8 cellular contexts compared by ENCODE assay signal in the genomic region with DNA sequence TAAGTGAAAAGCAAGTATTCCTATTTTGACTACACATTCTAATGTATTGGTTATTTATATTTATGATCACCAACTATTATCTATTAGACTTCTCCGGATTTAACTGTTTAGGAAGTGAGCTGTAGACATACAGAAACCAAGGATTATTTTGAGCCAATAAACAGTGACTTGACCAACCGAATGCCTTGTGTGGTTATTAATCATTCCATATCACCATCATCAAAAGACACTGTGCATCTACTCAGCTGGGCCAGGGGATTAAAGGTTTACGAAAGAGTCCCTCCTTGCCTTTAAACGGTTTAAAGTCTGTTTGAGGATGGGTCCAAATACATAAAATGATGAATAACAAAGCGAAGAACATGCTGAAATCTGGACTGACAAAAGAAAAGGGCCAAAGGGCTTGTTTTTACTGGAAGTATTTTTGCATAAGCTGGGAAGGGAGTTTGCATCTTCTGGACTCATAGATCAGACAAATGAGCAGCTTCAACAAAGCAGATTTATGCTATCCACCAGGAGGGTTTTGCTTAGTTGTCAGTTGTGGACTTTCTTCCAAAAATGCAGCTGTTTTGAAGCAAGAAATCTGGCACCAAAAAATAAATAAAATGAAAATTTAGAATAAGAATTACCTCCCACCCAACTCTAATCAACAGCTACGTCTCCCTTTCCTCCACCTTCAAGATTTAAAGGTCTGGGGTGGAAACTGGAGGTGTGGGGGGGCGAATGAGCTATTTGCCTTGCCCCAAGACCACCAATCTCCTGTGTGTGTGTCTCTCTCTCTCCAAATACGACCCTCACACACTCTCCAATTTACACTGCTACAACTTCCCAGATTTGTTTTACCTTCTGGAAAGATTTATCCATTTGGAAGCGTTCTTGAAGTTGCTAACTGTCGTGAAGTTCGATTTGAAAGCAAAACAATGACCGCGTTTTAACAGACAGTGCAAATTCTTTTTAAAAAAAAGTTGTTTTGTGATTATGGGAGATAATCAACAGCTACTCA. TPM values are rescaled to one million over a fixed set of nuclear protein-coding genes. Genes with fewer than 3 reads are reported as not detected.
DNase-seq lines count a peak whose midpoint lies in the region; ATAC-seq, FAIRE-seq and TF ChIP-seq lines count a peak whose summit lies in the region.

No MANE protein-coding gene starts in this region.

- H3K36me3 ChIP-seq in cardiac muscle cell = no peaks in the 10 kb centered on the region
- H3K36me3 ChIP-seq in left lung = no peaks in the 10 kb centered on the region
- H3K36me3 ChIP-seq in uterus = no peaks in the 10 kb centered on the region

- TF ChIP-seq POLR2A in uterus (IDR thresholded peaks at IDR 0.05) = no peak

- H3K4me1 ChIP-seq in cardiac muscle cell (ENCODE audit: low read depth) (peaks cover 16% of the 10 kb centered on the region), left lung (peaks cover 0 to 5% of the 10 kb centered on the region in 2 donors), uterus (peaks cover 0 to 5% of the 10 kb centered on the region in 2 donors)

- H3K9me3 ChIP-seq in cardiac muscle cell (ENCODE audit: low read depth) (no peaks in the 10 kb centered on the region), left lung (no peaks in the 10 kb centered on the region), uterus (no peaks in the 10 kb centered on the region)

- no peak for FAIRE-seq in GM19239 (lab: Jason Lieb, UNC)

- TF ChIP-seq CTCF in cardiac muscle cell (IDR thresholded peaks at IDR 0.05; ENCODE audit: low read depth, low read length) (no peak), left lung (IDR thresholded peaks at IDR 0.05) (no peak), uterus (IDR thresholded peaks at IDR 0.05) (no peak)

- no peaks in the 10 kb centered on the region for H3K27me3 ChIP-seq in cardiac muscle cell
- H3K27me3 ChIP-seq in left lung = peaks cover 0 to 21% of the 10 kb centered on the region in 2 donors
- no peaks in the 10 kb centered on the region for H3K27me3 ChIP-seq in uterus

- intact Hi-C loops in Right ventricle myocardium superior (cut with DNase I) (no loop called here), left lung (cut with DNase I) (no loop called here), uterus (cut with DNase I; ENCODE audit: low total_unique reads) (no loop called here)

- H3K4me3 ChIP-seq in cardiac muscle cell (peak overlapping the region; percentile 60), left lung (peak overlapping the region; percentile 31 to 35), uterus (peak overlapping the region; percentile 20 to 46)

- H3K27ac ChIP-seq in cardiac muscle cell (peak overlapping the region; percentile 99), left lung (peak overlapping the region; percentile 88 to 97), uterus (peak overlapping the region; percentile 52 to 86)

- DNase-seq in cardiac muscle cell (ENCODE audit: low read depth in 1 of 2, low spot score in 1 of 2) = peak in 1 of 2 donors; percentile 50
- DNase-seq in Right ventricle myocardium superior = no peak
- peak; percentile 79 for DNase-seq in amniotic epithelial cell (ENCODE audit: low read depth)
- no peak for DNase-seq in left lung
- no peak for DNase-seq in uterus
- DNase-seq in NCI-H2171 (lab: John Stamatoyannopoulos, UW) = no peak
- DNase-seq in GM19239 (ENCODE audit: insufficient read length, low spot score) = no peak

- ATAC-seq in Right ventricle myocardium superior (ENCODE audit: poor library complexity) = no peak
- no peak for ATAC-seq in left lung
- no peak for ATAC-seq in GM21737 (IDR thresholded peaks at IDR 0.05; ENCODE audit: unreplicated experiment)

RNA-seq across cellular contexts. Expression of a gene that starts 33.5 kb away (rescaled TPM):
- total RNA-seq in cardiac muscle cell (196 and 265 TPM in 2 replicates), Right ventricle myocardium superior (1.4 TPM), left lung (10 to 100 TPM; 27.5 to 35.8 TPM), uterus (100 to 1,000 TPM in 1 of 4 donors, 10 to 100 TPM in 3; 29.2 to 147 (median 57.5) TPM)
- 312 and 349 TPM in 2 replicates for polyA plus RNA-seq in cardiac muscle cell

Comparison
In these comparisons a context has a peak if more than half of its experiments do, and no peak if none do; other contexts are left out.
1. RNA of a gene that starts 33.5 kb away (total RNA-seq): 196 to 265 TPM in cardiac muscle cell, 29.2 to 147 TPM in uterus and 27.5 to 35.8 TPM in left lung; 1.4 TPM in Right ventricle myocardium superior (single experiment); every median in the first group is over 10 times any median in the second.
2. Peak in every context shown above with its lines, with median percentiles within 50 percentile points of each other: H3K27ac ChIP-seq and H3K4me3 ChIP-seq.